Comparison of ENCODE assay signal across 18 cellular contexts in genomic region chr16:86308514-86308913, GRCh38.
DNase-seq lines count a peak whose midpoint lies in the region; ATAC-seq and TF ChIP-seq lines count a peak whose summit lies in the region.
"Had no signal": no experiment of that assay in that cellular context is flagged by ENCODE, and none has a peak within 500 bp of the region (broad histone marks: within the 10 kb centered on the region; RNA-seq: fewer than 3 reads in every experiment).

No MANE protein-coding gene starts in this region.

- DNase-seq in activated effector memory CD4-positive, alpha-beta T cell treated with anti-CD3 and anti-CD28 coated beads, Interleukin-2, amount 50 U/mL, for 16 hours: peak; percentile 41
- no peak for DNase-seq in activated effector memory CD4-positive, alpha-beta T cell treated with Interleukin-2 at 50 U/mL for 16 hours
- DNase-seq in mesenchymal stem cell: no peak
- DNase-seq in neural crest cell (ENCODE audit: low read depth, low spot score): no peak
- no peak for DNase-seq in activated T-cell treated with anti-CD3 and anti-CD28 coated beads for 4 hours
- no peak for DNase-seq in stimulated activated CD4-positive, alpha-beta T cell treated with anti-CD3 and anti-CD28 coated beads, Interleukin-1b, Interleukin-23, amount 100 ng/mL, for 48 hours
- DNase-seq: CD8-positive, alpha-beta memory T cell; COR-L47; GOT3; H7; HFFc6 had no signal

- H3K27ac Mint-ChIP-seq in neural crest cell (ENCODE audit: unreplicated experiment): peak overlapping the region; percentile 50
- H3K27ac Mint-ChIP-seq: B cell; CD8-positive, alpha-beta memory T cell; HFFc6; IgD-negative memory B cell had no signal

- peak overlapping the region; percentile 57 for H4K8ac ChIP-seq in mesenchymal stem cell (ENCODE audit: low read length)

- peak overlapping the region in 1 of 2 experiments; percentile 68 for H3K23ac ChIP-seq in mesenchymal stem cell (ENCODE audit: low read length in 2 of 2)

- no peak overlapping the region for H3K4me3 ChIP-seq in mesenchymal stem cell (ENCODE audit: insufficient read depth in 1 of 2, low read depth in 1 of 2, low read length in 2 of 2)
- H3K4me3 ChIP-seq: BLaER1 treated with 17β-estradiol and CSF1 and Interleukin-3, amounts not matched to agents 10 nM and 100 nM had no signal

- H3K4me3 Mint-ChIP-seq in neural crest cell: no peak overlapping the region
- H3K4me3 Mint-ChIP-seq: B cell; CD8-positive, alpha-beta memory T cell; HFFc6; IgD-negative memory B cell had no signal

- no peaks in the 10 kb centered on the region for H3K79me1 ChIP-seq in mesenchymal stem cell (replicated peaks; ENCODE audit: low read length, poor library complexity, severe bottlenecking)

- H3K27me3 Mint-ChIP-seq in neural crest cell (ENCODE audit: low read depth): peaks cover 49% of the 10 kb centered on the region

- peak overlapping the region; percentile 55 for H2BK15ac ChIP-seq in mesenchymal stem cell (ENCODE audit: low read depth, poor library complexity, severe bottlenecking)

- no peaks in the 10 kb centered on the region for H3K9me3 ChIP-seq in mesenchymal stem cell (ENCODE audit: control insufficient read depth, low read length)
- H3K9me3 ChIP-seq: BLaER1 treated with 17β-estradiol and CSF1 and Interleukin-3, amounts not matched to agents 10 nM and 100 nM had no signal

- no peaks in the 10 kb centered on the region for H3K36me3 ChIP-seq in mesenchymal stem cell (ENCODE audit: control insufficient read depth in 1 of 2, insufficient read depth in 2 of 2, low read depth in 1 of 2, low read length in 2 of 2)
- H3K36me3 ChIP-seq: BLaER1 treated with 17β-estradiol and CSF1 and Interleukin-3, amounts not matched to agents 10 nM and 100 nM had no signal

- no peak for ATAC-seq in esophagus mucosa
- ATAC-seq in GM19328 (IDR thresholded peaks at IDR 0.05; ENCODE audit: unreplicated experiment): no peak
- ATAC-seq: HCT116 had no signal

- no peak overlapping the region for H2BK5ac ChIP-seq in mesenchymal stem cell (ENCODE audit: low read depth, low read length, poor library complexity, severe bottlenecking)

- H3K4me2 ChIP-seq in mesenchymal stem cell (ENCODE audit: low read length, poor library complexity, severe bottlenecking): no peak overlapping the region
- H3K4me2 ChIP-seq: BLaER1 treated with 17β-estradiol and CSF1 and Interleukin-3, amounts not matched to agents 10 nM and 100 nM had no signal

- H3K4ac ChIP-seq in mesenchymal stem cell (ENCODE audit: low read depth in 1 of 2, low read length in 2 of 2): peak overlapping the region; percentile 5 to 96

- peaks cover 5% of the 10 kb centered on the region for H3K4me1 Mint-ChIP-seq in neural crest cell
- H3K4me1 Mint-ChIP-seq: B cell; CD8-positive, alpha-beta memory T cell had no signal

- H3K9me3 Mint-ChIP-seq in neural crest cell: no peaks in the 10 kb centered on the region
- H3K9me3 Mint-ChIP-seq: HFFc6 had no signal

- H2AK5ac ChIP-seq in mesenchymal stem cell (ENCODE audit: low read length, severe bottlenecking): no peak overlapping the region

- 89% methylated on average over 9 of the region's 10 CpGs for WGBS in mesenchymal stem cell

- peak overlapping the region; percentile 87 to 98 for H2BK12ac ChIP-seq in mesenchymal stem cell (ENCODE audit: low read length in 2 of 2)

- TF ChIP-seq CTCF in neural crest cell (conservative IDR thresholded peaks at IDR 0.05): no peak

- no peak overlapping the region for H3K14ac ChIP-seq in mesenchymal stem cell (ENCODE audit: low read length in 2 of 2)

- no peak overlapping the region for H3K9ac ChIP-seq in mesenchymal stem cell (ENCODE audit: low read length)
- H3K9ac ChIP-seq: BLaER1 treated with 17β-estradiol and CSF1 and Interleukin-3, amounts not matched to agents 10 nM and 100 nM had no signal

- no peak overlapping the region for H3K27ac ChIP-seq in mesenchymal stem cell (ENCODE audit: low read length, poor library complexity, severe bottlenecking)
- H3K27ac ChIP-seq: 22Rv1; BLaER1 treated with 17β-estradiol and CSF1 and Interleukin-3, amounts not matched to agents 10 nM and 100 nM had no signal

- H3K4me1 ChIP-seq in mesenchymal stem cell (ENCODE audit: control insufficient read depth, insufficient read depth, low read depth, low read length): no peaks in the 10 kb centered on the region

- H2AFZ ChIP-seq in mesenchymal stem cell (ENCODE audit: low read depth, low read length): no peak overlapping the region

- peak overlapping the region; percentile 77 for H4K91ac ChIP-seq in mesenchymal stem cell (ENCODE audit: low read length)

- no peak overlapping the region for H2BK120ac ChIP-seq in mesenchymal stem cell (ENCODE audit: low read depth, low read length)

- peaks cover 4 to 65% of the 10 kb centered on the region in 2 experiments for H3K27me3 ChIP-seq in mesenchymal stem cell (ENCODE audit: control insufficient read depth in 1 of 2, insufficient read depth in 1 of 2, low read length in 2 of 2)
- H3K27me3 ChIP-seq: BLaER1 treated with 17β-estradiol and CSF1 and Interleukin-3, amounts not matched to agents 10 nM and 100 nM had no signal

- no peaks in the 10 kb centered on the region for H3K36me3 Mint-ChIP-seq in neural crest cell (ENCODE audit: low read depth)
- H3K36me3 Mint-ChIP-seq: CD8-positive, alpha-beta memory T cell; IgD-negative memory B cell had no signal

- H3K18ac ChIP-seq in mesenchymal stem cell (ENCODE audit: low read depth in 1 of 2, low read length in 2 of 2): peak overlapping the region in 1 of 2 experiments; percentile 83
